Comparison of ENCODE assay signal across 8 cellular contexts in genomic region chr11:108466405-108466804, GRCh38. TPM values are rescaled to one million over a fixed set of nuclear protein-coding genes. Genes with fewer than 3 reads are reported as not detected.
DNase-seq lines count a peak whose midpoint lies in the region; ATAC-seq and TF ChIP-seq lines count a peak whose summit lies in the region.

No MANE protein-coding gene starts in this region.

- H3K9me3 ChIP-seq in SJSA1 (replicated peaks): no peaks in the 10 kb centered on the region
- no peaks in the 10 kb centered on the region for H3K9me3 ChIP-seq in esophagus squamous epithelium
- H3K9me3 ChIP-seq in psoas muscle: no peaks in the 10 kb centered on the region

- H3K4me1 ChIP-seq in SJSA1 (replicated peaks) (0 out of 2 replicates have a peak, but pooled peaks cover 3% of the 10 kb centered on the region), esophagus squamous epithelium (peaks cover 3 to 22% (median 5%) of the 10 kb centered on the region in 3 donors), psoas muscle (peaks cover 4% of the 10 kb centered on the region)

- H3K4me3 ChIP-seq in SJSA1 (peak overlapping the region; percentile 50), esophagus squamous epithelium (peak overlapping the region; percentile 53 to 80 (median 69)), psoas muscle (peak overlapping the region; percentile 77)

- TF ChIP-seq POLR2A in esophagus squamous epithelium (IDR thresholded peaks at IDR 0.05): no peak

- H3K27me3 ChIP-seq in SJSA1 (replicated peaks) (no peaks in the 10 kb centered on the region), esophagus squamous epithelium (no peaks in the 10 kb centered on the region), psoas muscle (ENCODE audit: insufficient read depth in 3 of 3, low read length in 2 of 3) (no peaks in the 10 kb centered on the region)

- no peak for TF ChIP-seq CTCF in esophagus squamous epithelium (IDR thresholded peaks at IDR 0.05)
- TF ChIP-seq CTCF in psoas muscle (IDR thresholded peaks at IDR 0.05): no peak

- no peak for ATAC-seq in psoas muscle
- ATAC-seq in GM21737 (IDR thresholded peaks at IDR 0.05; ENCODE audit: unreplicated experiment): no peak
- ATAC-seq in HG02798 (IDR thresholded peaks at IDR 0.05; ENCODE audit: poor library complexity, unreplicated experiment): no peak

- WGBS in esophagus squamous epithelium, 2 donors: 46 to 55% methylated on average over 7 of the region's 7 CpGs
- WGBS in psoas muscle, 3 donors: 58 to 61% (median 60%) methylated on average over 7 of the region's 7 CpGs

- H3K36me3 ChIP-seq in SJSA1 (no peaks in the 10 kb centered on the region), esophagus squamous epithelium (no peaks in the 10 kb centered on the region), psoas muscle (ENCODE audit: insufficient read depth in 1 of 2, low read depth in 1 of 2) (no peaks in the 10 kb centered on the region)

- intact Hi-C loops in esophagus squamous epithelium (cut with DNase I) (loop anchor here (10.0 kb wide), 1 partner anchor 178 kb away; no protein-coding TSS in a partner anchor), psoas muscle (cut with DNase I) (loop anchor here (2.0 to 10.0 kb wide), 2 partner anchors 30 to 188 kb away; no protein-coding TSS in a partner anchor)

- peak overlapping the region; percentile 95 for H3K27ac ChIP-seq in SJSA1
- peak overlapping the region; percentile 97 to 100 (median 98) for H3K27ac ChIP-seq in esophagus squamous epithelium
- peak overlapping the region; percentile 96 for H3K27ac ChIP-seq in psoas muscle

- DNase-seq in ELR (ENCODE audit: low read depth) (peak; percentile 16), SJSA1 (ENCODE audit: low read depth in 1 of 2, low spot score in 2 of 2) (no peak), esophagus squamous epithelium (lab: John Stamatoyannopoulos, UW) (no peak), psoas muscle (no peak), HT-29 (ENCODE audit: low spot score) (no peak), superior temporal gyrus (ENCODE audit: extremely low spot score) (no peak)

RNA-seq across cellular contexts. Expression of gene C11orf65, which starts 0.9 kb away (rescaled TPM):
- total RNA-seq in SJSA1 (2014; rRNA removed; shearing (Covaris generic)): 3.4 TPM in 1 of 2 replicates, not detected in the other
- total RNA-seq in esophagus squamous epithelium (1 to 10 TPM in 1 of 4 donors, under 1 TPM in 2, not detected in 1; 0.09 to 2.7 (median 0.95) TPM), psoas muscle (under 1 TPM; 0.16 to 0.64 (median 0.40) TPM)
- polyA plus RNA-seq in psoas muscle: under 1 TPM; 0.20 to 0.24 (median 0.23) TPM
- 0.64 TPM in 1 of 2 replicates, not detected in the other for total RNA-seq in HT-29 (2014; rRNA removed; shearing (Covaris generic))

RNA-seq across cellular contexts. Expression of gene POGLUT3, which starts 31.8 kb away (rescaled TPM):
- total RNA-seq in SJSA1 (2014; rRNA removed; shearing (Covaris generic)): 26.9 and 37.2 TPM in 2 replicates
- total RNA-seq in esophagus squamous epithelium (10 to 100 TPM in 2 of 4 donors, 1 to 10 TPM in 2; 6.0 to 18.3 (median 13.2) TPM), psoas muscle (1 to 10 TPM; 3.8 to 7.4 (median 5.8) TPM)
- polyA plus RNA-seq in psoas muscle: 1 to 10 TPM; 2.1 to 4.2 (median 3.1) TPM
- 6.8 and 7.8 TPM in 2 replicates for total RNA-seq in HT-29 (2014; rRNA removed; shearing (Covaris generic))
